ENCODE assay signal across 30 cellular contexts in the genomic region with DNA sequence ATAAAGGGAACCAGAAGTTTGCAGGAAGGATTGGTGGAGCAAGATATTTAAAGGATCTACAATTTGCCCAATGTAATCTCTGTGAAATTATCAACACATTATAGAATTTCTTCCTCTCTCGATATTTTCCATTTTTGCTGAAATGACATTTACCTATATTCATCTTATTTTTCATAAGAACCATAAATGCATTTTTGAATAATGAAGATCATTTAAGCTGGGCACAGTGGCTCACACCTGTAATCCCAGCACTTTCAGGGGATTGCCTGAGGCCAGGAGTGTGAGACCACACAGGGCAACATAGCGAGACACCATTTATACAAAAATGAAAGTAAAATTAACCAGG.
"Had no signal": no experiment of that assay in that cellular context is flagged by ENCODE, and none has a peak within 500 bp of the region (broad histone marks: within the 10 kb centered on the region; RNA-seq: fewer than 3 reads in every experiment).

No MANE protein-coding gene starts in this region.

- H2AFZ ChIP-seq: neural progenitor cell had no signal

- H3K4me1 ChIP-seq: neural progenitor cell, upper lobe of right lung had no signal

- H3K9ac ChIP-seq: neural progenitor cell had no signal

- H3K4me3 Mint-ChIP-seq: activated T-helper 1 cell treated with anti-CD3 and anti-CD28 coated beads, Interleukin-12 subunit alpha, Interleukin-12 subunit beta, Interleukin-2, Interleukin-4 antibody, amounts not matched to agents 30 ng/mL and 10 ng/mL and 1 ng/mL, durations not matched to agents 14 hours and 24 hours and 36 hours; central memory CD8-positive, alpha-beta T cell; natural killer cell; neural progenitor cell; stimulated activated effector memory CD8-positive, alpha-beta T cell treated with anti-CD3 and anti-CD28 coated beads, Interleukin-12 subunit alpha, Interleukin-12 subunit beta, amount 100 ng/mL, for 72 hours; stimulated activated naive CD8-positive, alpha-beta T cell treated with anti-CD3 and anti-CD28 coated beads, Interleukin-15, Interleukin-2, amounts not matched to agents 100 ng/mL and 50 ng/mL, for 24 hours; T-helper 2 cell treated with Interferon-gamma antibody and Interleukin-4, amounts not matched to agents 5 μg/mL and 100 μg/mL, for 36 hours had no signal

- H3K4me1 Mint-ChIP-seq: central memory CD8-positive, alpha-beta T cell; natural killer cell; neural progenitor cell; stimulated activated effector memory CD8-positive, alpha-beta T cell treated with anti-CD3 and anti-CD28 coated beads, Interleukin-12 subunit alpha, Interleukin-12 subunit beta, amount 100 ng/mL, for 72 hours had no signal

- ATAC-seq: heart right ventricle, lower lobe of right lung, natural killer cell, right cardiac atrium, upper lobe of right lung had no signal

- H3K36me3 ChIP-seq: heart right ventricle, left lung, lower lobe of right lung, neural progenitor cell, thoracic aorta, upper lobe of right lung had no signal

- H3K4me3 ChIP-seq: heart right ventricle, left lung, lower lobe of right lung, neural progenitor cell, skin epidermis, thoracic aorta, upper lobe of right lung had no signal

- H3K36me3 Mint-ChIP-seq: natural killer cell; neural progenitor cell; stimulated activated effector memory CD8-positive, alpha-beta T cell treated with anti-CD3 and anti-CD28 coated beads, Interleukin-12 subunit alpha, Interleukin-12 subunit beta, amount 100 ng/mL, for 72 hours had no signal

- H3K27ac Mint-ChIP-seq: activated T-helper 1 cell treated with anti-CD3 and anti-CD28 coated beads, Interleukin-12 subunit alpha, Interleukin-12 subunit beta, Interleukin-2, Interleukin-4 antibody, amounts not matched to agents 30 ng/mL and 10 ng/mL and 1 ng/mL, durations not matched to agents 14 hours and 24 hours and 36 hours; natural killer cell; neural progenitor cell; stimulated activated effector memory CD8-positive, alpha-beta T cell treated with anti-CD3 and anti-CD28 coated beads, Interleukin-12 subunit alpha, Interleukin-12 subunit beta, amount 100 ng/mL, for 72 hours; stimulated activated naive CD8-positive, alpha-beta T cell treated with anti-CD3 and anti-CD28 coated beads, Interleukin-15, Interleukin-2, amounts not matched to agents 100 ng/mL and 50 ng/mL, for 24 hours; T-helper 2 cell treated with Interferon-gamma antibody and Interleukin-4, amounts not matched to agents 5 μg/mL and 100 μg/mL, for 36 hours had no signal

- DNase-seq: activated CD4-positive, alpha-beta T cell treated with anti-CD3 and anti-CD28 coated beads for 48 hours; activated CD4-positive, alpha-beta T cell treated with anti-CD3 and anti-CD28 coated beads, Interleukin-2, amount 50 U/mL, for 48 hours; activated CD8-positive, alpha-beta memory T cell treated with anti-CD3 and anti-CD28 coated beads for 24 hours; activated CD8-positive, alpha-beta memory T cell treated with anti-CD3 and anti-CD28 coated beads, Interleukin-2, amount 50 U/mL, for 4 hours; activated gamma-delta T cell; activated naive CD4-positive, alpha-beta T cell treated with anti-CD3 and anti-CD28 coated beads, Interleukin-2, amount 50 U/mL, for 16 hours; activated T-cell treated with anti-CD3 and anti-CD28 coated beads, Interleukin-2, amount 50 U/mL, for 1 hour; amygdala; effector CD8-positive, alpha-beta T cell; heart right ventricle; kidney glomerular epithelial cell; lower lobe of right lung; natural killer cell; posterior cingulate gyrus; right cardiac atrium; stimulated activated CD4-positive, alpha-beta T cell treated with anti-CD3 and anti-CD28 coated beads, Interleukin-4, amount 100 ng/mL, for 24 hours; T-helper 1 cell; upper lobe of right lung had no signal

- H3K9me3 Mint-ChIP-seq: neural progenitor cell; stimulated activated effector memory CD8-positive, alpha-beta T cell treated with anti-CD3 and anti-CD28 coated beads, Interleukin-12 subunit alpha, Interleukin-12 subunit beta, amount 100 ng/mL, for 72 hours had no signal

- H3K27ac ChIP-seq: heart right ventricle, left lung, lower lobe of right lung, neural progenitor cell, upper lobe of right lung had no signal

- H3K4me2 ChIP-seq: neural progenitor cell had no signal

- H3K27me3 ChIP-seq: heart right ventricle, left lung, neural progenitor cell, upper lobe of right lung had no signal

- FAIRE-seq: bronchial epithelial cell, colon, endometrium had no signal
